5 cellular contexts compared by ENCODE assay signal in the genomic region with DNA sequence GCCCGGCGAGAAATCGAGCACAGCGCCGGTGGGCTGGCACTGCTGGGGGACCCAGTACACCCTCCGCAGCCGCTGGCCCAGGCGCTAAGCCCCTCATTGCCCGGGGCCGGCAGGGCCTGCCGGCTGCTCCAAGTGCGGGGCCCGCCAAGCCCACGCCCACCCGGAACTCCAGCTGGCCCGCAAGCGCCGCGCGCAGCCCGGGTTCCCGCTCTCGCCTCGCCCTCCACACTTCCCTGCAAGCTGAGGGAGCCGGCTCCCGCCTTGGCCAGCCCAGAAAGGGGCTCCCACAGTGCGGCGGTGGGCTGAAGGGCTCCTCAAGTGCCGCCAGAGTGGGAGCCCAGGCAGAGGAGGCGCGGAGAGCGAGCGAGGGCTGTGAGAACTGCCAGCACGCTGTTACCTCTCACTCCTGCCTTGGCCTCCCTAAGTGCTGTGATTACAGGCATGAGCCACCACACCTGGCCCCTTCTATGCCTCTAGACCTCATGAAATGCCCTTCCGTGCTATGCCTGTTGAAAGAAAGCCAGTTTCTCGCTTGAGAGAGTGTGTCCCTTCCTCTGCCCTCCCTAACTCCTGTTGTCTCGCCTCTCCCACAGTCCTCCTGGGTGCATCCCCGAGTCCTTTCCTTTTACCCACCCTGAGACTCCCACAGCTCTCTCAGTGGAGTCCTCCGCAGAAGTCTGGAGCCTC. TPM values are rescaled to one million over a fixed set of nuclear protein-coding genes. Genes with fewer than 3 reads are reported as not detected.
"Had no signal": no experiment of that assay in that cellular context is flagged by ENCODE, and none has a peak within 500 bp of the region (broad histone marks: within the 10 kb centered on the region; RNA-seq: fewer than 3 reads in every experiment).

No MANE protein-coding gene starts in this region.

RNA-seq across cellular contexts. Expression of a gene that starts 47.7 kb away (rescaled TPM):
- total RNA-seq: IMR-90, M059J, NCI-H460, SK-MEL-5, T-cell had no signal
- polyA plus RNA-seq: IMR-90 had no signal

RNA-seq across cellular contexts. Expression of a gene that starts 56.0 kb away (rescaled TPM):
- total RNA-seq: M059J had no signal
